In the genomic region with DNA sequence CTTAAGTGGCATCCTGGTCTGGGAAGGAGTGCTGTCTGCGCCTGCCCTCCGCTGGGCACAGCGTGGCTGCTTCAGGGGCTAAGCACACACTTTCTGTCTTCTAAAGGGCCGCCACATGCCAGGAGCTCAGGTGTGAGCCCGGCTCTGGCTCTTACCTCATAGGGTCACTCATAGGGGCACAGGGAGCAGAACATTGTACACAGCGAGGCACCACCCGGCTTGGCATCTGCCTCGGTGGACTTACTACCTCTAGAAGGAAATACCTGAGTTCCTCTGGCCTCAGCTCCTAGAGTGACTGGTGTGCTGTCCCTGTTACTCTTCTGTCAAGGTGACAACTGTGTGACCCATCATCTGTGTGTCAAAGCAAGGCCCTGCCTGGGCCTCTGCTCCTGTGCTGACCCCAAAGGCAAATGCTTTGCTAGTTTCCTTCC, we compare ENCODE assay signal across 8 cellular contexts. TPM values are rescaled to one million over a fixed set of nuclear protein-coding genes. Genes with fewer than 3 reads are reported as not detected.
DNase-seq lines count a peak whose midpoint lies in the region; ATAC-seq and TF ChIP-seq lines count a peak whose summit lies in the region.

No MANE protein-coding gene starts in this region.

- H3K27ac ChIP-seq in gastroesophageal sphincter (peak overlapping the region in 3 of 4 donors; percentile 46 to 75 (median 71)), gastrocnemius medialis (peak overlapping the region; percentile 98 to 100 (median 100))

- no peaks in the 10 kb centered on the region for H3K27me3 ChIP-seq in gastroesophageal sphincter
- H3K27me3 ChIP-seq in gastrocnemius medialis, result no peaks in the 10 kb centered on the region

- TF ChIP-seq POLR2A in gastroesophageal sphincter (IDR thresholded peaks at IDR 0.05) (no peak), gastrocnemius medialis (IDR thresholded peaks at IDR 0.05) (no peak)

- H3K27ac Mint-ChIP-seq in activated CD4-positive, alpha-beta memory T cell treated with anti-CD3 and anti-CD28 coated beads for 36 hours, result peak overlapping the region; percentile 67
- H3K27ac Mint-ChIP-seq in WTC11, result no peak overlapping the region

- H3K36me3 Mint-ChIP-seq in activated CD4-positive, alpha-beta memory T cell treated with anti-CD3 and anti-CD28 coated beads for 36 hours, result peaks cover 74% of the 10 kb centered on the region
- H3K36me3 Mint-ChIP-seq in WTC11, result no peaks in the 10 kb centered on the region

- no peak for TF ChIP-seq EP300 in gastroesophageal sphincter (IDR thresholded peaks at IDR 0.05)

- H3K9me3 Mint-ChIP-seq in activated CD4-positive, alpha-beta memory T cell treated with anti-CD3 and anti-CD28 coated beads for 36 hours, result no peaks in the 10 kb centered on the region
- H3K9me3 Mint-ChIP-seq in WTC11, result no peaks in the 10 kb centered on the region

- POLR2A ChIA-PET in activated CD4-positive, alpha-beta memory T cell treated with anti-CD3 and anti-CD28 coated beads for 36 hours (lab: Charles Lee), result interaction anchor here (0.8 to 2.9 kb wide), 7 partner anchors 8 to 70 kb away, joined by 3 to 13 read pairs (median 5); a partner anchor contains a TSS
- POLR2A ChIA-PET in WTC11 (lab: Charles Lee), result interaction anchor here (1.0 kb wide), 1 partner anchor 13 kb away, joined by 4 read pairs; a partner anchor contains a TSS

- WGBS in gastroesophageal sphincter (ENCODE audit: low coverage in 1 of 2), 2 donors, result 60 to 87% methylated on average over 1 to 3 of the region's 8 CpGs

- H3K4me3 Mint-ChIP-seq in activated CD4-positive, alpha-beta memory T cell treated with anti-CD3 and anti-CD28 coated beads for 36 hours, result peak overlapping the region; percentile 8
- H3K4me3 Mint-ChIP-seq in WTC11, result no peak overlapping the region

- no peaks in the 10 kb centered on the region for H3K27me3 Mint-ChIP-seq in activated CD4-positive, alpha-beta memory T cell treated with anti-CD3 and anti-CD28 coated beads for 36 hours
- no peaks in the 10 kb centered on the region for H3K27me3 Mint-ChIP-seq in WTC11 (ENCODE audit: low read depth)

- no peaks in the 10 kb centered on the region for H3K9me3 ChIP-seq in gastroesophageal sphincter
- no peaks in the 10 kb centered on the region for H3K9me3 ChIP-seq in gastrocnemius medialis

- H3K4me3 ChIP-seq in gastroesophageal sphincter (peak overlapping the region in 1 of 2 donors; percentile 5), gastrocnemius medialis (peak overlapping the region in 3 of 4 donors; percentile 3 to 21 (median 3))

- ATAC-seq in gastroesophageal sphincter, result peak; percentile 4
- peak in 1 of 2 donors; percentile 18 for ATAC-seq in gastrocnemius medialis
- ATAC-seq in WTC11, result no peak
- ATAC-seq in HG02623 (IDR thresholded peaks at IDR 0.05; ENCODE audit: unreplicated experiment), result no peak

- H3K36me3 ChIP-seq in gastroesophageal sphincter (peaks cover 16 to 80% of the 10 kb centered on the region in 2 donors), gastrocnemius medialis (peaks cover 0 to 60% of the 10 kb centered on the region in 2 donors)

- CTCF ChIA-PET in activated CD4-positive, alpha-beta memory T cell treated with anti-CD3 and anti-CD28 coated beads for 36 hours (lab: Charles Lee), result no interaction called here
- CTCF ChIA-PET in WTC11 (lab: Charles Lee), result interaction anchor here (1.4 to 1.9 kb wide), 3 partner anchors 20 to 43 kb away, joined by 3 to 6 read pairs (median 5); no protein-coding TSS in a partner anchor

- intact Hi-C loops in activated CD4-positive, alpha-beta memory T cell treated with anti-CD3 and anti-CD28 coated beads for 36 hours (cut with micrococcal nuclease), result no loop called here
- intact Hi-C loops in gastrocnemius medialis (cut with DNase I; ENCODE audit: low total_unique reads), result no loop called here

- in situ Hi-C loops in Caki2 (cut with HindIII; ENCODE audit: low pct_unique_long_range_greater_than_20kb, low sequenced_read_pairs), result no loop called here
- in situ Hi-C loops in gastrocnemius medialis (cut with MboI; ENCODE audit: low sequenced_read_pairs in 4 of 4), result no loop called here

- no peak for TF ChIP-seq CTCF in gastroesophageal sphincter (IDR thresholded peaks at IDR 0.05)
- TF ChIP-seq CTCF in gastrocnemius medialis (IDR thresholded peaks at IDR 0.05 in 4 of 5, conservative IDR thresholded peaks at IDR 0.05 in 1 of 5), result no peak
- no peak for TF ChIP-seq CTCF in WTC11 (IDR thresholded peaks at IDR 0.05)

- peaks cover 25 to 99% (median 45%) of the 10 kb centered on the region in 3 donors for H3K4me1 ChIP-seq in gastroesophageal sphincter
- peaks cover 37 to 68% of the 10 kb centered on the region in 2 donors for H3K4me1 ChIP-seq in gastrocnemius medialis

- DNase-seq in Caki2 (ENCODE audit: low read depth) (peak; percentile 52), gastrocnemius medialis (peak in 1 of 2 donors; percentile 71), WTC11 (ENCODE audit: low spot score) (no peak), RKO (ENCODE audit: low spot score) (no peak), iPS-NIHi7 (ENCODE audit: extremely low spot score) (no peak)
- DNase-seq in activated CD4-positive, alpha-beta memory T cell treated with anti-CD3 and anti-CD28 coated beads for 36 hours, result no peak

- H3K4me1 Mint-ChIP-seq in activated CD4-positive, alpha-beta memory T cell treated with anti-CD3 and anti-CD28 coated beads for 36 hours (ENCODE audit: low read depth), result peaks cover 88% of the 10 kb centered on the region
- H3K4me1 Mint-ChIP-seq in WTC11, result peaks cover 3% of the 10 kb centered on the region

TF ChIP-seq in WTC11, 78 proteins besides CTCF, POLR2A, EP300 and RAD21 (continues in another document):
- TF ChIP-seq, protein P1, sequence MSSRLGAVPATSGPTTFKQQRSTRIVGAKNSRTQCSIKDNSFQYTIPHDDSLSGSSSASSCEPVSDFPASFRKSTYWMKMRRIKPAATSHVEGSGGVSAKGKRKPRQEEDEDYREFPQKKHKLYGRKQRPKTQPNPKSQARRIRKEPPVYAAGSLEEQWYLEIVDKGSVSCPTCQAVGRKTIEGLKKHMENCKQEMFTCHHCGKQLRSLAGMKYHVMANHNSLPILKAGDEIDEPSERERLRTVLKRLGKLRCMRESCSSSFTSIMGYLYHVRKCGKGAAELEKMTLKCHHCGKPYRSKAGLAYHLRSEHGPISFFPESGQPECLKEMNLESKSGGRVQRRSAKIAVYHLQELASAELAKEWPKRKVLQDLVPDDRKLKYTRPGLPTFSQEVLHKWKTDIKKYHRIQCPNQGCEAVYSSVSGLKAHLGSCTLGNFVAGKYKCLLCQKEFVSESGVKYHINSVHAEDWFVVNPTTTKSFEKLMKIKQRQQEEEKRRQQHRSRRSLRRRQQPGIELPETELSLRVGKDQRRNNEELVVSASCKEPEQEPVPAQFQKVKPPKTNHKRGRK (CRISPR knock-in tag; IDR thresholded peaks at IDR 0.05; ENCODE audit: borderline replicate concordance), result no peak
- TF ChIP-seq NFE2L1 (CRISPR knock-in tag; IDR thresholded peaks at IDR 0.05), result no peak
- TF ChIP-seq, protein P2, sequence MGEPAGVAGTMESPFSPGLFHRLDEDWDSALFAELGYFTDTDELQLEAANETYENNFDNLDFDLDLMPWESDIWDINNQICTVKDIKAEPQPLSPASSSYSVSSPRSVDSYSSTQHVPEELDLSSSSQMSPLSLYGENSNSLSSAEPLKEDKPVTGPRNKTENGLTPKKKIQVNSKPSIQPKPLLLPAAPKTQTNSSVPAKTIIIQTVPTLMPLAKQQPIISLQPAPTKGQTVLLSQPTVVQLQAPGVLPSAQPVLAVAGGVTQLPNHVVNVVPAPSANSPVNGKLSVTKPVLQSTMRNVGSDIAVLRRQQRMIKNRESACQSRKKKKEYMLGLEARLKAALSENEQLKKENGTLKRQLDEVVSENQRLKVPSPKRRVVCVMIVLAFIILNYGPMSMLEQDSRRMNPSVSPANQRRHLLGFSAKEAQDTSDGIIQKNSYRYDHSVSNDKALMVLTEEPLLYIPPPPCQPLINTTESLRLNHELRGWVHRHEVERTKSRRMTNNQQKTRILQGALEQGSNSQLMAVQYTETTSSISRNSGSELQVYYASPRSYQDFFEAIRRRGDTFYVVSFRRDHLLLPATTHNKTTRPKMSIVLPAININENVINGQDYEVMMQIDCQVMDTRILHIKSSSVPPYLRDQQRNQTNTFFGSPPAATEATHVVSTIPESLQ (CRISPR knock-in tag; IDR thresholded peaks at IDR 0.05), result no peak
- TF ChIP-seq, protein P3, sequence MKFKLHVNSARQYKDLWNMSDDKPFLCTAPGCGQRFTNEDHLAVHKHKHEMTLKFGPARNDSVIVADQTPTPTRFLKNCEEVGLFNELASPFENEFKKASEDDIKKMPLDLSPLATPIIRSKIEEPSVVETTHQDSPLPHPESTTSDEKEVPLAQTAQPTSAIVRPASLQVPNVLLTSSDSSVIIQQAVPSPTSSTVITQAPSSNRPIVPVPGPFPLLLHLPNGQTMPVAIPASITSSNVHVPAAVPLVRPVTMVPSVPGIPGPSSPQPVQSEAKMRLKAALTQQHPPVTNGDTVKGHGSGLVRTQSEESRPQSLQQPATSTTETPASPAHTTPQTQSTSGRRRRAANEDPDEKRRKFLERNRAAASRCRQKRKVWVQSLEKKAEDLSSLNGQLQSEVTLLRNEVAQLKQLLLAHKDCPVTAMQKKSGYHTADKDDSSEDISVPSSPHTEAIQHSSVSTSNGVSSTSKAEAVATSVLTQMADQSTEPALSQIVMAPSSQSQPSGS (CRISPR knock-in tag; IDR thresholded peaks at IDR 0.05; ENCODE audit: borderline replicate concordance, low read depth), result no peak

RNA-seq across cellular contexts. Expression of a gene that starts 13.4 kb away (rescaled TPM):
- 2.3 and 8.7 TPM in 2 replicates for total RNA-seq in Caki2 (2014; rRNA removed; shearing (Covaris generic); ENCODE audit: low replicate concordance)
- 100 to 1,000 TPM; 593 to 683 TPM for total RNA-seq in activated CD4-positive, alpha-beta memory T cell treated with anti-CD3 and anti-CD28 coated beads for 36 hours
- total RNA-seq in gastroesophageal sphincter (100 to 1,000 TPM in 2 of 4 donors, 10 to 100 TPM in 2; 21.0 to 341 (median 183) TPM), gastrocnemius medialis (100 to 1,000 TPM in 1 of 4 donors, 10 to 100 TPM in 3; 24.1 to 472 (median 32.8) TPM), WTC11 (2021) (28.7 to 38.1 TPM (median 31.7 TPM) in 3 replicates)

RNA-seq across cellular contexts. Expression of a gene that starts 49.6 kb away (rescaled TPM):
- total RNA-seq in Caki2 (2014; rRNA removed; shearing (Covaris generic); ENCODE audit: low replicate concordance), result 24.8 and 35.5 TPM in 2 replicates
- total RNA-seq in activated CD4-positive, alpha-beta memory T cell treated with anti-CD3 and anti-CD28 coated beads for 36 hours, result 10 to 100 TPM; 34.7 to 37.9 TPM
- total RNA-seq in gastroesophageal sphincter (10 to 100 TPM; 19.9 to 31.5 (median 21.3) TPM), gastrocnemius medialis (10 to 100 TPM; 11.5 to 51.7 (median 20.1) TPM), WTC11 (2021) (21.5 to 23.7 TPM (median 22.9 TPM) in 3 replicates)

RNA-seq across cellular contexts. Expression of a gene that starts 53.5 kb away (rescaled TPM):
- total RNA-seq in Caki2 (2014; rRNA removed; shearing (Covaris generic); ENCODE audit: low replicate concordance), result 1.1 and 2.3 TPM in 2 replicates
- 10 to 100 TPM; 14.4 to 16.1 TPM for total RNA-seq in activated CD4-positive, alpha-beta memory T cell treated with anti-CD3 and anti-CD28 coated beads for 36 hours
- 10 to 100 TPM in 1 of 4 donors, 1 to 10 TPM in 3; 3.7 to 11.5 (median 7.5) TPM for total RNA-seq in gastroesophageal sphincter
- 10 to 100 TPM in 1 of 4 donors, 1 to 10 TPM in 3; 2.6 to 12.4 (median 5.6) TPM for total RNA-seq in gastrocnemius medialis
- 1.5 to 2.5 TPM (median 1.7 TPM) in 3 replicates for total RNA-seq in WTC11 (2021)
